In the genomic region with DNA sequence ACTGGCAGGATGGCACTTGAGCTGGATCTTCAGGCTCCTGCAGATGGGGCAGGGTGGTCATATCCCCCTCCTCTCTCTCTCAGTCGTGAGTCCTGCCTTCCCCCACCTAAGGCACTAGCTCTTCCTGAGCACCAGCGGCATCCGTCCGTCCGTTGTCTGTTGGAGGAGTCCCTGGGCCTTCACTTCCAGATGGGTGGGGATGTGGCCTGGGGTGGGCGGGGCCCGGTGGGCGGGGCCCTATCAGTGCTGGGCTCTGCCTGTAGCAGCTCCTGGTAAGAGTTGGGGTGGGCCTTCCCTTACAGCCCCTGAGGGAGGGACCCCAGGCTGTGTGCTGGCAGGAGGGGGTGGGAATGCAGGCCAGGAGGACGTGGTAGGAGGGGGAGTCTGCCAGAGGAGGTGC, we compare ENCODE assay signal across 21 cellular contexts. TPM values are rescaled to one million over a fixed set of nuclear protein-coding genes. Genes with fewer than 3 reads are reported as not detected.
DNase-seq lines count a peak whose midpoint lies in the region; ATAC-seq and TF ChIP-seq lines count a peak whose summit lies in the region.
"Had no signal": no experiment of that assay in that cellular context is flagged by ENCODE, and none has a peak within 500 bp of the region (broad histone marks: within the 10 kb centered on the region; RNA-seq: fewer than 3 reads in every experiment).

No MANE protein-coding gene starts in this region.

- H3K36me3 ChIP-seq in SK-N-SH (replicated peaks in 1 of 2; ENCODE audit: control insufficient read depth in 1 of 2, insufficient read depth in 2 of 2, low read length in 1 of 2) = peaks cover 9 to 23% of the 10 kb centered on the region in 2 experiments
- peaks cover 4 to 75% (median 58%) of the 10 kb centered on the region in 9 donors for H3K36me3 ChIP-seq in heart right ventricle
- H3K36me3 ChIP-seq in testis (ENCODE audit: low read depth, missing control alignments) = no peaks in the 10 kb centered on the region
- H3K36me3 ChIP-seq: breast epithelium had no signal

- no peaks in the 10 kb centered on the region for H3K4me1 Mint-ChIP-seq in osteocyte (ENCODE audit: unreplicated experiment)
- H3K4me1 Mint-ChIP-seq in activated T-helper 2 cell treated with anti-CD3 and anti-CD28 coated beads, Interferon-gamma antibody, Interleukin-2, Interleukin-4, amounts not matched to agents 10 μg/mL and 5 μg/mL and 100 μg/mL, durations not matched to agents 14 hours and 24 hours and 36 hours (ENCODE audit: low read depth) = peaks cover 3% of the 10 kb centered on the region
- H3K4me1 Mint-ChIP-seq: activated naive CD8-positive, alpha-beta T cell treated with anti-CD3 and anti-CD28 coated beads for 36 hours had no signal

- H3K9me3 ChIP-seq in SK-N-SH = no peaks in the 10 kb centered on the region
- H3K9me3 ChIP-seq in heart right ventricle = no peaks in the 10 kb centered on the region
- no peaks in the 10 kb centered on the region for H3K9me3 ChIP-seq in testis
- H3K9me3 ChIP-seq: breast epithelium, right lobe of liver had no signal

- peaks cover 6% of the 10 kb centered on the region for H3F3A ChIP-seq in SK-N-SH (replicated peaks; ENCODE audit: insufficient read depth)

- no peaks in the 10 kb centered on the region for H3K27me3 ChIP-seq in SK-N-SH (ENCODE audit: insufficient read depth)
- no peaks in the 10 kb centered on the region for H3K27me3 ChIP-seq in heart right ventricle
- no peaks in the 10 kb centered on the region for H3K27me3 ChIP-seq in testis
- H3K27me3 ChIP-seq: breast epithelium, right lobe of liver had no signal

- H3K9ac ChIP-seq in SK-N-SH = no peak overlapping the region

- POLR2A ChIA-PET in SK-N-SH (lab: Yijun Ruan, JAX) = no interaction called here

- peaks cover 14% of the 10 kb centered on the region for H3K36me3 Mint-ChIP-seq in osteocyte (ENCODE audit: unreplicated experiment)
- H3K36me3 Mint-ChIP-seq in activated T-helper 2 cell treated with anti-CD3 and anti-CD28 coated beads, Interferon-gamma antibody, Interleukin-2, Interleukin-4, amounts not matched to agents 10 μg/mL and 5 μg/mL and 100 μg/mL, durations not matched to agents 14 hours and 24 hours and 36 hours (ENCODE audit: low read depth) = no peaks in the 10 kb centered on the region
- H3K36me3 Mint-ChIP-seq: activated naive CD8-positive, alpha-beta T cell treated with anti-CD3 and anti-CD28 coated beads for 36 hours had no signal

- H3K4me1 ChIP-seq in SK-N-SH (ENCODE audit: control insufficient read depth in 1 of 2, insufficient read depth in 2 of 2, low read depth in 1 of 2, low read length in 1 of 2) (no peaks in the 10 kb centered on the region), heart right ventricle (peaks cover 0 to 17% (median 4%) of the 10 kb centered on the region in 9 donors), testis (no peaks in the 10 kb centered on the region)
- H3K4me1 ChIP-seq: breast epithelium, right lobe of liver had no signal

- no peak overlapping the region for H3K27ac Mint-ChIP-seq in osteocyte (ENCODE audit: unreplicated experiment)
- no peak overlapping the region for H3K27ac Mint-ChIP-seq in activated T-helper 2 cell treated with anti-CD3 and anti-CD28 coated beads, Interferon-gamma antibody, Interleukin-2, Interleukin-4, amounts not matched to agents 10 μg/mL and 5 μg/mL and 100 μg/mL, durations not matched to agents 14 hours and 24 hours and 36 hours
- H3K27ac Mint-ChIP-seq: activated naive CD8-positive, alpha-beta T cell treated with anti-CD3 and anti-CD28 coated beads for 36 hours had no signal

- intact Hi-C loops in heart right ventricle (cut with DNase I) = no loop called here
- intact Hi-C loops in testis (cut with DNase I; ENCODE audit: low total_unique reads) = no loop called here
- intact Hi-C loops in activated T-helper 2 cell treated with anti-CD3 and anti-CD28 coated beads, Interferon-gamma antibody, Interleukin-2, Interleukin-4, amounts not matched to agents 10 μg/mL and 5 μg/mL and 100 μg/mL, durations not matched to agents 14 hours and 24 hours and 36 hours (cut with micrococcal nuclease) = no loop called here

- no peaks in the 10 kb centered on the region for H3K9me3 Mint-ChIP-seq in osteocyte (ENCODE audit: unreplicated experiment)
- H3K9me3 Mint-ChIP-seq in activated T-helper 2 cell treated with anti-CD3 and anti-CD28 coated beads, Interferon-gamma antibody, Interleukin-2, Interleukin-4, amounts not matched to agents 10 μg/mL and 5 μg/mL and 100 μg/mL, durations not matched to agents 14 hours and 24 hours and 36 hours = no peaks in the 10 kb centered on the region
- H3K9me3 Mint-ChIP-seq: activated naive CD8-positive, alpha-beta T cell treated with anti-CD3 and anti-CD28 coated beads for 36 hours; CD4-positive, CD25-positive, alpha-beta regulatory T cell had no signal

- ATAC-seq in heart right ventricle = peak; percentile 4 to 39 (median 32)

- H3K27ac ChIP-seq in SK-N-SH (ENCODE audit: low read depth in 2 of 2, low read length in 1 of 2) (no peak overlapping the region), heart right ventricle (no peak overlapping the region), testis (no peak overlapping the region)
- H3K27ac ChIP-seq: breast epithelium, right lobe of liver had no signal

- CTCF ChIA-PET in SK-N-SH (lab: Yijun Ruan, JAX) = interaction anchor here (1.4 kb wide), 1 partner anchor 8 kb away, joined by 5 read pairs; no protein-coding TSS in a partner anchor

- H3K4me2 ChIP-seq in SK-N-SH = no peak overlapping the region

- no peak overlapping the region for H3K4me3 Mint-ChIP-seq in osteocyte (ENCODE audit: unreplicated experiment)
- H3K4me3 Mint-ChIP-seq in activated T-helper 2 cell treated with anti-CD3 and anti-CD28 coated beads, Interferon-gamma antibody, Interleukin-2, Interleukin-4, amounts not matched to agents 10 μg/mL and 5 μg/mL and 100 μg/mL, durations not matched to agents 14 hours and 24 hours and 36 hours (ENCODE audit: low read depth) = no peak overlapping the region
- H3K4me3 Mint-ChIP-seq: activated naive CD8-positive, alpha-beta T cell treated with anti-CD3 and anti-CD28 coated beads for 36 hours; CD4-positive, CD25-positive, alpha-beta regulatory T cell had no signal

- no peak for TF ChIP-seq EP300 in SK-N-SH (IDR thresholded peaks at IDR 0.05; ENCODE audit: borderline replicate concordance in 1 of 2, low read depth in 1 of 2, low read length in 1 of 2)

- no peak overlapping the region for H2AFZ ChIP-seq in SK-N-SH (ENCODE audit: low read depth)

- H3K4me3 ChIP-seq in SK-N-SH (ENCODE audit: low read depth in 2 of 2, low read length in 1 of 2) = no peak overlapping the region
- no peak overlapping the region for H3K4me3 ChIP-seq in heart right ventricle
- no peak overlapping the region for H3K4me3 ChIP-seq in testis
- H3K4me3 ChIP-seq: breast epithelium, right lobe of liver had no signal

- no peaks in the 10 kb centered on the region for H4K20me1 ChIP-seq in SK-N-SH (ENCODE audit: insufficient read depth)

- DNase-seq in NCI-H82 (lab: John Stamatoyannopoulos, UW) = peak; percentile 74
- no peak for DNase-seq in NCI-H82 treated with DMSO at 0.1 percent for 48 hours (lab: John Stamatoyannopoulos, UW; ENCODE audit: unreplicated experiment)
- DNase-seq in SK-N-SH = peak; percentile 66
- DNase-seq in heart right ventricle = no peak
- DNase-seq in testis = peak; percentile 23
- DNase-seq in osteocyte (ENCODE audit: extremely low spot score, unreplicated experiment) = no peak
- no peak for DNase-seq in NCI-H524 treated with DMSO at 0.1 percent for 48 hours (lab: John Stamatoyannopoulos, UW)
- no peak for DNase-seq in activated T-helper 2 cell treated with anti-CD3 and anti-CD28 coated beads, Interferon-gamma antibody, Interleukin-2, Interleukin-4, amounts not matched to agents 10 μg/mL and 5 μg/mL and 100 μg/mL, durations not matched to agents 14 hours and 24 hours and 36 hours (ENCODE audit: low spot score)
- DNase-seq: activated CD4-positive, alpha-beta T cell treated with anti-CD3 and anti-CD28 coated beads, Interleukin-2, amount 50 U/mL, for 48 hours; activated naive CD8-positive, alpha-beta T cell treated with anti-CD3 and anti-CD28 coated beads for 36 hours; activated T-cell treated with anti-CD3 and anti-CD28 coated beads, Interleukin-2, amount 50 U/mL, for 48 hours; CD4-positive, CD25-positive, alpha-beta regulatory T cell; mesenchymal stem cell; NCI-H1092; NCI-H2171; NK-92 treated with Interleukin-12 subunit alpha and Interleukin-12 subunit beta, amount 100 ng/mL, for 24 hours; right lobe of liver; SHP77; T-helper 9 cell had no signal

- TF ChIP-seq CTCF in SK-N-SH (IDR thresholded peaks at IDR 0.05) (no peak), heart right ventricle (IDR thresholded peaks at IDR 0.05) (no peak), testis (IDR thresholded peaks at IDR 0.05) (no peak), osteocyte (IDR thresholded peaks at IDR 0.05) (no peak)

- WGBS in SK-N-SH (ENCODE audit: low lambda C conversion rate) = 75% methylated on average over 2 of the region's 9 CpGs
- 51% methylated on average over 9 of the region's 9 CpGs for WGBS in heart right ventricle, 2 donors
- 51 to 64% methylated on average over 7 to 9 of the region's 9 CpGs for WGBS in testis, 2 donors

- no peaks in the 10 kb centered on the region for H3K9me2 ChIP-seq in SK-N-SH

- H3K27me3 Mint-ChIP-seq in osteocyte (ENCODE audit: unreplicated experiment) = no peaks in the 10 kb centered on the region
- no peaks in the 10 kb centered on the region for H3K27me3 Mint-ChIP-seq in activated T-helper 2 cell treated with anti-CD3 and anti-CD28 coated beads, Interferon-gamma antibody, Interleukin-2, Interleukin-4, amounts not matched to agents 10 μg/mL and 5 μg/mL and 100 μg/mL, durations not matched to agents 14 hours and 24 hours and 36 hours (ENCODE audit: low read depth)
- H3K27me3 Mint-ChIP-seq: activated naive CD8-positive, alpha-beta T cell treated with anti-CD3 and anti-CD28 coated beads for 36 hours had no signal

- TF ChIP-seq POLR2A in testis (IDR thresholded peaks at IDR 0.05) = no peak

- no peak for TF ChIP-seq RAD21 in SK-N-SH (IDR thresholded peaks at IDR 0.05; ENCODE audit: low read length)

- no peaks in the 10 kb centered on the region for H3K79me2 ChIP-seq in SK-N-SH (ENCODE audit: insufficient read depth)

RNA-seq across cellular contexts. Expression of gene LDLRAD2, which starts 10.3 kb away (rescaled TPM):
- polyA plus RNA-seq in SK-N-SH (2012; rRNA removed) (0.02 TPM in 1 of 2 replicates, not detected in the other), heart right ventricle (1 to 10 TPM; 3.4 to 5.8 TPM), testis (ENCODE audit: insufficient read depth, low read depth, low replicate concordance) (1.3 TPM)
- not detected in 2 replicates for polyA plus RNA-seq in SK-N-SH (2012; cell fraction: cytosol; rRNA removed)
- polyA plus RNA-seq in SK-N-SH (2012; cell fraction: nucleus; rRNA removed) = 0.02 and 0.04 TPM in 2 replicates
- total RNA-seq in heart right ventricle (under 1 TPM in 2 of 10 donors, not detected in 8; 0.05 to 0.07 TPM), testis (1 to 10 TPM; 1.9 TPM), osteocyte (not detected in 2 replicates)
- total RNA-seq in activated T-helper 2 cell treated with anti-CD3 and anti-CD28 coated beads, Interferon-gamma antibody, Interleukin-2, Interleukin-4, amounts not matched to agents 10 μg/mL and 5 μg/mL and 100 μg/mL, durations not matched to agents 14 hours and 24 hours and 36 hours = not detected in 2 replicates
- total RNA-seq: A172, right lobe of liver had no signal
- polyA plus RNA-seq: CD4-positive, CD25-positive, alpha-beta regulatory T cell had no signal

RNA-seq across cellular contexts. Expression of gene USP48, which starts 39.4 kb away (rescaled TPM):
- polyA plus RNA-seq in SK-N-SH (2012; rRNA removed) (13.6 and 16.3 TPM in 2 replicates), heart right ventricle (10 to 100 TPM; 13.8 to 24.1 TPM), testis (ENCODE audit: insufficient read depth, low read depth, low replicate concordance) (33.3 TPM)
- polyA plus RNA-seq in SK-N-SH (2012; cell fraction: cytosol; rRNA removed) = 15.3 and 22.0 TPM in 2 replicates
- 20.5 and 33.7 TPM in 2 replicates for polyA plus RNA-seq in SK-N-SH (2012; cell fraction: nucleus; rRNA removed)
- total RNA-seq in heart right ventricle (10 to 100 TPM; 33.0 to 45.0 (median 37.0) TPM), testis (10 to 100 TPM; 63.0 to 66.2 TPM), osteocyte (71.4 and 73.6 TPM in 2 replicates)
- 101 TPM in 2 replicates for total RNA-seq in activated T-helper 2 cell treated with anti-CD3 and anti-CD28 coated beads, Interferon-gamma antibody, Interleukin-2, Interleukin-4, amounts not matched to agents 10 μg/mL and 5 μg/mL and 100 μg/mL, durations not matched to agents 14 hours and 24 hours and 36 hours

Comparison
In these comparisons a context has a peak if more than half of its experiments do, and no peak if none do; other contexts are left out.
1. DNase-seq: peak in NCI-H82 (single experiment), SK-N-SH (single experiment) and testis (single experiment); none in NCI-H82 treated with DMSO at 0.1 percent for 48 hours (single experiment), heart right ventricle (0 of 2), osteocyte (single experiment), NCI-H524 treated with DMSO at 0.1 percent for 48 hours (single experiment) and activated T-helper 2 cell treated with anti-CD3 and anti-CD28 coated beads, Interferon-gamma antibody, Interleukin-2, Interleukin-4, amounts not matched to agents 10 μg/mL and 5 μg/mL and 100 μg/mL, durations not matched to agents 14 hours and 24 hours and 36 hours (single experiment).